Comparison of ENCODE assay signal across 8 cellular contexts in genomic region chr1:24186711-24186992, GRCh38. TPM values are rescaled to one million over a fixed set of nuclear protein-coding genes. Genes with fewer than 3 reads are reported as not detected.
A peak's percentile ranks its signal among the peaks of the same experiment; 100 is the strongest.
DNase-seq lines count a peak whose midpoint lies in the region; ATAC-seq and TF ChIP-seq lines count a peak whose summit lies in the region.

No MANE protein-coding gene starts in this region.

- no peak overlapping the region for H3K27ac Mint-ChIP-seq in chondrocyte (ENCODE audit: unreplicated experiment)

- peaks cover 2% of the 10 kb centered on the region for H3K36me3 Mint-ChIP-seq in chondrocyte (ENCODE audit: low read depth)

- peaks cover 0 to 39% (median 8%) of the 10 kb centered on the region in 12 donors for H3K4me1 ChIP-seq in heart left ventricle
- H3K4me1 ChIP-seq in mucosa of stomach (ENCODE audit: control insufficient read depth, insufficient read depth, low read length), result peaks cover 30% of the 10 kb centered on the region
- H3K4me1 ChIP-seq in aorta (ENCODE audit: control insufficient read depth in 1 of 2, insufficient read depth in 2 of 2, low read length in 2 of 2), result no peaks in the 10 kb centered on the region

- peak overlapping the region; percentile 33 to 75 (median 57) for H3K4me3 ChIP-seq in heart left ventricle
- H3K4me3 ChIP-seq in mucosa of stomach (ENCODE audit: low read length), result peak overlapping the region; percentile 65
- H3K4me3 ChIP-seq in aorta (ENCODE audit: low read length in 2 of 2), result peak overlapping the region in 1 of 2 donors; percentile 30

- H3K36me3 ChIP-seq in heart left ventricle (no peaks in the 10 kb centered on the region), mucosa of stomach (ENCODE audit: control insufficient read depth, insufficient read depth, low read length) (no peaks in the 10 kb centered on the region), aorta (ENCODE audit: control insufficient read depth in 1 of 2, insufficient read depth in 2 of 2, low read length in 1 of 2) (no peaks in the 10 kb centered on the region)

- intact Hi-C loops in heart left ventricle (cut with DNase I), result loop anchor here in 1 of 10 donors (5.0 kb wide), 1 partner anchor 114 kb away; no protein-coding TSS in a partner anchor
- intact Hi-C loops in Right ventricle myocardium inferior (cut with DNase I), result no loop called here
- intact Hi-C loops in sciatic nerve (cut with DNase I), result no loop called here
- intact Hi-C loops in aorta (cut with DNase I), result no loop called here

- peaks cover 8% of the 10 kb centered on the region for H3K27me3 Mint-ChIP-seq in chondrocyte (ENCODE audit: low read depth)

- H3K9me3 ChIP-seq in heart left ventricle (no peaks in the 10 kb centered on the region), mucosa of stomach (ENCODE audit: control insufficient read depth, low read length) (no peaks in the 10 kb centered on the region), aorta (ENCODE audit: control insufficient read depth, low read length) (no peaks in the 10 kb centered on the region)

- peak overlapping the region; percentile 83 for H3K9ac ChIP-seq in mucosa of stomach (ENCODE audit: low read length)

- no peak for DNase-seq in heart left ventricle
- no peak for DNase-seq in Right ventricle myocardium inferior (ENCODE audit: missing footprints)
- no peak for DNase-seq in chondrocyte (ENCODE audit: low spot score)
- no peak for DNase-seq in sciatic nerve (ENCODE audit: low spot score)
- DNase-seq in aorta, result no peak
- no peak for DNase-seq in activated CD4-positive, alpha-beta T cell treated with anti-CD3 and anti-CD28 coated beads for 48 hours
- no peak for DNase-seq in A172 (ENCODE audit: low spot score)

- peaks cover 5% of the 10 kb centered on the region for H3K4me1 Mint-ChIP-seq in chondrocyte (ENCODE audit: low read depth)

- H3K4me3 Mint-ChIP-seq in chondrocyte (ENCODE audit: unreplicated experiment), result peak overlapping the region; percentile 53

- H3K9me3 Mint-ChIP-seq in chondrocyte (ENCODE audit: low read depth), result peaks cover 4% of the 10 kb centered on the region

- WGBS in heart left ventricle, 4 donors, result 40 to 55% (median 42%) methylated on average over 8 of the region's 8 CpGs
- 23% methylated on average over 8 of the region's 8 CpGs for WGBS in aorta, 2 donors

- TF ChIP-seq CTCF in heart left ventricle (IDR thresholded peaks at IDR 0.05) (no peak), chondrocyte (IDR thresholded peaks at IDR 0.05) (no peak)

- no peak for ATAC-seq in heart left ventricle
- ATAC-seq in Right ventricle myocardium inferior, result no peak
- no peak for ATAC-seq in sciatic nerve
- no peak for ATAC-seq in aorta (ENCODE audit: low FRiP score)

- H3K27me3 ChIP-seq in heart left ventricle, result peaks cover 0 to 28% (median 5%) of the 10 kb centered on the region in 9 donors
- peaks cover 4% of the 10 kb centered on the region for H3K27me3 ChIP-seq in mucosa of stomach (ENCODE audit: control insufficient read depth, insufficient read depth, low read length)
- H3K27me3 ChIP-seq in aorta (ENCODE audit: control insufficient read depth in 1 of 2, insufficient read depth in 2 of 2, low read length in 1 of 2), result no peaks in the 10 kb centered on the region

- H3K27ac ChIP-seq in heart left ventricle (peak overlapping the region in 6 of 12 donors; percentile 21 to 81 (median 53)), aorta (ENCODE audit: low read depth in 1 of 2, low read length in 2 of 2) (no peak overlapping the region)

- TF ChIP-seq POLR2A in heart left ventricle (IDR thresholded peaks at IDR 0.05), result no peak

RNA-seq across cellular contexts. Expression of gene IFNLR1, which starts 0.4 kb away (rescaled TPM):
- total RNA-seq in heart left ventricle, result 1 to 10 TPM; 1.9 to 3.4 (median 2.7) TPM
- 1 to 10 TPM in 1 of 2 donors, under 1 TPM in 1; 0.99 to 1.5 TPM for polyA plus RNA-seq in heart left ventricle
- 2.8 TPM for total RNA-seq in Right ventricle myocardium inferior
- 0.12 to 0.22 TPM in 2 of 3 replicates, not detected in the other for total RNA-seq in chondrocyte
- total RNA-seq in sciatic nerve, result 0.49 TPM
- total RNA-seq in aorta, result under 1 TPM; 0.23 to 0.42 TPM
- polyA plus RNA-seq in aorta, result 1 to 10 TPM in 1 of 2 donors, under 1 TPM in 1; 0.15 to 1.9 TPM
- not detected in 2 replicates for total RNA-seq in A172 (2014; rRNA removed; shearing (Covaris generic))

RNA-seq across cellular contexts. Expression of gene IL22RA1, which starts 43.7 kb away (rescaled TPM):
- total RNA-seq in heart left ventricle, result 1 to 10 TPM in 1 of 9 donors, under 1 TPM in 5, not detected in 3; 0.19 to 1.3 (median 0.49) TPM
- polyA plus RNA-seq in heart left ventricle, result under 1 TPM; 0.04 to 0.12 TPM
- 0.24 TPM for total RNA-seq in Right ventricle myocardium inferior
- not detected in 3 replicates for total RNA-seq in chondrocyte
- total RNA-seq in sciatic nerve, result not detected
- under 1 TPM; 0.18 to 0.23 TPM for total RNA-seq in aorta
- polyA plus RNA-seq in aorta, result 1 to 10 TPM in 1 of 2 donors, not detected in 1; 2.4 TPM
- 0.53 and 2.1 TPM in 2 replicates for total RNA-seq in A172 (2014; rRNA removed; shearing (Covaris generic))
